ENCODE assay signal across 28 cellular contexts in the genomic region with DNA sequence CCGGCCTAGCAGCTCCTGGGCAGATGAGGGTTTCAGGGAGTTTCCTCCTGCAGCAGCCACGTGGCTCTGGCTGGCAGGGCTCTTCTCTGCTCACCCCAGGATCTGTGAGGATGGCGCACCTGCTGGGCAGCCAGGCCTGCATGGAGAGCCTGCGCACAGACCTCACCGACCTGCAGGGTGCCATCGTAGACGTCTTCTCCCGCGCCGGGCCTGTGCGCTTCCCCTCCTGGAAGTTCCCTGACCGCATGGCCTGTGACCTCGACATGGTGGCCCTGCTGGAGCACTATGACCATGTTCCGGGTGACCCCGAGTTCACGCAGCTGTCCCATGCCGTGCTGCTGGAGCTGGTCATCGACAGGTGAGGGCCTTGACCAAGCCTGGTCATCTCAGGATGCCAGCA.
"Had no signal": no experiment of that assay in that cellular context is flagged by ENCODE, and none has a peak within 500 bp of the region (broad histone marks: within the 10 kb centered on the region; RNA-seq: fewer than 3 reads in every experiment).

No MANE protein-coding gene starts in this region.

- H3K27me3 Mint-ChIP-seq: naive thymus-derived CD4-positive, alpha-beta T cell; progenitor cell of endocrine pancreas; stimulated activated naive B cell treated with anti-CD40 and anti-IgM and Interleukin-4, amounts not matched to agents 10 μg/mL and 1 μg/mL and 100 μg/mL, for 72 hours; stimulated activated naive CD8-positive, alpha-beta T cell treated with anti-CD3 and anti-CD28 coated beads, Interleukin-15, Interleukin-2, amounts not matched to agents 100 ng/mL and 50 ng/mL, for 24 hours had no signal

- H3K4me2 ChIP-seq: neural progenitor cell had no signal

- H3K27ac Mint-ChIP-seq: naive thymus-derived CD4-positive, alpha-beta T cell; natural killer cell; nephron; neural progenitor cell; progenitor cell of endocrine pancreas; stimulated activated effector memory CD8-positive, alpha-beta T cell treated with anti-CD3 and anti-CD28 coated beads, Interleukin-12 subunit alpha, Interleukin-12 subunit beta, amount 100 ng/mL, for 72 hours; stimulated activated naive B cell treated with anti-CD40 and anti-IgM and Interleukin-4, amounts not matched to agents 10 μg/mL and 1 μg/mL and 100 μg/mL, for 72 hours; stimulated activated naive CD8-positive, alpha-beta T cell treated with anti-CD3 and anti-CD28 coated beads, Interleukin-15, Interleukin-2, amounts not matched to agents 100 ng/mL and 50 ng/mL, for 24 hours had no signal

- H3K9ac ChIP-seq: neural progenitor cell, parathyroid adenoma had no signal

- H3K4me3 Mint-ChIP-seq: naive thymus-derived CD4-positive, alpha-beta T cell; natural killer cell; nephron; stimulated activated effector memory CD8-positive, alpha-beta T cell treated with anti-CD3 and anti-CD28 coated beads, Interleukin-12 subunit alpha, Interleukin-12 subunit beta, amount 100 ng/mL, for 72 hours; stimulated activated naive B cell treated with anti-CD40 and anti-IgM and Interleukin-4, amounts not matched to agents 10 μg/mL and 1 μg/mL and 100 μg/mL, for 72 hours; stimulated activated naive CD8-positive, alpha-beta T cell treated with anti-CD3 and anti-CD28 coated beads, Interleukin-15, Interleukin-2, amounts not matched to agents 100 ng/mL and 50 ng/mL, for 24 hours had no signal

- ATAC-seq: naive thymus-derived CD4-positive, alpha-beta T cell; psoas muscle; right cardiac atrium; right lobe of liver; stimulated activated effector memory CD8-positive, alpha-beta T cell treated with anti-CD3 and anti-CD28 coated beads, Interleukin-12 subunit alpha, Interleukin-12 subunit beta, amount 100 ng/mL, for 72 hours; stimulated activated naive B cell treated with anti-CD40 and anti-IgM and Interleukin-4, amounts not matched to agents 10 μg/mL and 1 μg/mL and 100 μg/mL, for 72 hours had no signal

- H3K4me1 Mint-ChIP-seq: natural killer cell; stimulated activated effector memory CD8-positive, alpha-beta T cell treated with anti-CD3 and anti-CD28 coated beads, Interleukin-12 subunit alpha, Interleukin-12 subunit beta, amount 100 ng/mL, for 72 hours; stimulated activated naive B cell treated with anti-CD40 and anti-IgM and Interleukin-4, amounts not matched to agents 10 μg/mL and 1 μg/mL and 100 μg/mL, for 72 hours had no signal

- H3K36me3 ChIP-seq: neural progenitor cell, neutrophil, ovary, right lobe of liver, sigmoid colon, thoracic aorta, thyroid gland had no signal

- DNase-seq: naive thymus-derived CD4-positive, alpha-beta T cell; natural killer cell; nucleus accumbens; ovary; psoas muscle; right cardiac atrium; right lobe of liver; sigmoid colon; small intestine; stimulated activated CD4-positive, alpha-beta T cell treated with anti-CD3 and anti-CD28 coated beads, Interleukin-15, amount 100 ng/mL, for 24 hours; stimulated activated CD4-positive, alpha-beta T cell treated with anti-CD3 and anti-CD28 coated beads, Interleukin-2, amount 100 ng/mL, for 24 hours; stimulated activated CD4-positive, alpha-beta T cell treated with anti-CD3 and anti-CD28 coated beads, Interleukin-2, amount 100 ng/mL, for 48 hours; stimulated activated CD4-positive, alpha-beta T cell treated with anti-CD3 and anti-CD28 coated beads, Interleukin-4, amount 100 ng/mL, for 24 hours; stimulated activated naive B cell treated with anti-CD40 and anti-IgM and Interleukin-4, amounts not matched to agents 10 μg/mL and 1 μg/mL and 100 μg/mL, for 72 hours; stimulated activated naive CD4-positive, alpha-beta T cell treated with Interleukin-2 at 50 U/mL for 16 hours; stomach; thyroid gland; trophoblast cell had no signal

- H3K27ac ChIP-seq: neural progenitor cell, neutrophil, ovary, parathyroid adenoma, psoas muscle, right lobe of liver, sigmoid colon, stomach, thoracic aorta, thyroid gland, tibial nerve, upper lobe of left lung had no signal

- H3K4me1 ChIP-seq: neural progenitor cell, parathyroid adenoma, psoas muscle, right lobe of liver, sigmoid colon, stomach, thyroid gland, tibial nerve, upper lobe of left lung had no signal

- H3K9me3 Mint-ChIP-seq: natural killer cell; nephron; neural progenitor cell; stimulated activated effector memory CD8-positive, alpha-beta T cell treated with anti-CD3 and anti-CD28 coated beads, Interleukin-12 subunit alpha, Interleukin-12 subunit beta, amount 100 ng/mL, for 72 hours; stimulated activated naive B cell treated with anti-CD40 and anti-IgM and Interleukin-4, amounts not matched to agents 10 μg/mL and 1 μg/mL and 100 μg/mL, for 72 hours; stimulated activated naive CD8-positive, alpha-beta T cell treated with anti-CD3 and anti-CD28 coated beads, Interleukin-15, Interleukin-2, amounts not matched to agents 100 ng/mL and 50 ng/mL, for 24 hours had no signal

- H2AFZ ChIP-seq: neural progenitor cell, parathyroid adenoma had no signal

- H3K36me3 Mint-ChIP-seq: naive thymus-derived CD4-positive, alpha-beta T cell; natural killer cell had no signal

- H3K27me3 ChIP-seq: neural progenitor cell, neutrophil, ovary, right lobe of liver, sigmoid colon, stomach, thyroid gland, tibial nerve, upper lobe of left lung had no signal

- H3K4me3 ChIP-seq: neural progenitor cell, ovary, psoas muscle, right lobe of liver, sigmoid colon, stomach, thoracic aorta, thyroid gland, tibial nerve, upper lobe of left lung had no signal

- H3K9me3 ChIP-seq: neutrophil, ovary, psoas muscle, right lobe of liver, sigmoid colon, stomach, thoracic aorta, thyroid gland, tibial nerve, upper lobe of left lung had no signal
